In genomic region chr14:75459099-75459741, GRCh38 we compare ENCODE assay signal across 1 cellular context.
A peak's percentile ranks its signal among the peaks of the same experiment; 100 is the strongest.
TF ChIP-seq lines count a peak whose summit lies in the region.

No MANE protein-coding gene starts in this region.

TF ChIP-seq in HepG2, 621 proteins besides CTCF, POLR2A, EP300 and RAD21:
- TF ChIP-seq RBM22 (optimal IDR thresholded peaks at IDR 0.05; ENCODE audit: low read length), result no peak
- peak; percentile 26 for TF ChIP-seq ZNF687 (CRISPR knock-in tag; IDR thresholded peaks at IDR 0.05)
